ENCODE assay signal across 8 cellular contexts in genomic region chr5:150905312-150905683, GRCh38. TPM values are rescaled to one million over a fixed set of nuclear protein-coding genes. Genes with fewer than 3 reads are reported as not detected.
DNase-seq lines count a peak whose midpoint lies in the region; ATAC-seq and TF ChIP-seq lines count a peak whose summit lies in the region.

No MANE protein-coding gene starts in this region.

- H3K27ac Mint-ChIP-seq in naive thymus-derived CD8-positive, alpha-beta T cell: peak overlapping the region in 9 of 10 donors; percentile 79 to 99 (median 95)

- H3K27ac ChIP-seq in left ventricle myocardium inferior (replicated peaks): peak overlapping the region; percentile 83
- H3K27ac ChIP-seq in effector memory CD4-positive, alpha-beta T cell (ENCODE audit: insufficient read depth, low read length, poor library complexity, severe bottlenecking): no peak overlapping the region

- intact Hi-C loops in left ventricle myocardium inferior (cut with micrococcal nuclease) (no loop called here), Right ventricle myocardium superior (cut with DNase I) (no loop called here)

- H3K27me3 Mint-ChIP-seq in naive thymus-derived CD8-positive, alpha-beta T cell: peaks cover 11 to 26% (median 24%) of the 10 kb centered on the region in 5 donors

- H3K9me3 Mint-ChIP-seq in naive thymus-derived CD8-positive, alpha-beta T cell: peaks cover 25 to 91% (median 74%) of the 10 kb centered on the region in 9 donors

- H3K27me3 ChIP-seq in left ventricle myocardium inferior (ENCODE audit: low read depth): no peaks in the 10 kb centered on the region
- H3K27me3 ChIP-seq in effector memory CD4-positive, alpha-beta T cell (replicated peaks; ENCODE audit: control insufficient read depth, insufficient read depth, low read length, poor library complexity, severe bottlenecking): no peaks in the 10 kb centered on the region

- H3K4me3 Mint-ChIP-seq in naive thymus-derived CD8-positive, alpha-beta T cell: peak overlapping the region; percentile 74 to 96 (median 90)

- ATAC-seq in Right ventricle myocardium superior (ENCODE audit: poor library complexity) (no peak), GM18858 (IDR thresholded peaks at IDR 0.05; ENCODE audit: unreplicated experiment) (no peak), GM21619 (IDR thresholded peaks at IDR 0.05; ENCODE audit: unreplicated experiment) (no peak)
- ATAC-seq in naive thymus-derived CD8-positive, alpha-beta T cell: no peak

- peak overlapping the region; percentile 66 for H3K4me3 ChIP-seq in left ventricle myocardium inferior
- H3K4me3 ChIP-seq in effector memory CD4-positive, alpha-beta T cell (ENCODE audit: insufficient read depth, low read depth, low read length, poor library complexity, severe bottlenecking): peak overlapping the region; percentile 33

- peaks cover 40% of the 10 kb centered on the region for H3K36me3 ChIP-seq in left ventricle myocardium inferior
- H3K36me3 ChIP-seq in effector memory CD4-positive, alpha-beta T cell (ENCODE audit: control insufficient read depth, insufficient read depth, low read length): no peaks in the 10 kb centered on the region

- peaks cover 0 to 10% (median 2%) of the 10 kb centered on the region in 4 donors for H3K4me1 Mint-ChIP-seq in naive thymus-derived CD8-positive, alpha-beta T cell

- peaks cover 31 to 69% (median 53%) of the 10 kb centered on the region in 3 donors for H3K36me3 Mint-ChIP-seq in naive thymus-derived CD8-positive, alpha-beta T cell

- peaks cover 11% of the 10 kb centered on the region for H3K4me1 ChIP-seq in left ventricle myocardium inferior
- no peaks in the 10 kb centered on the region for H3K4me1 ChIP-seq in effector memory CD4-positive, alpha-beta T cell (ENCODE audit: control insufficient read depth, insufficient read depth, low read length, poor library complexity, severe bottlenecking)

- H3K9me3 ChIP-seq in left ventricle myocardium inferior (replicated peaks): peaks cover 100% of the 10 kb centered on the region
- H3K9me3 ChIP-seq in effector memory CD4-positive, alpha-beta T cell (ENCODE audit: control insufficient read depth, low read length): peaks cover 10% of the 10 kb centered on the region

- POLR2A ChIA-PET in naive thymus-derived CD8-positive, alpha-beta T cell (lab: Charles Lee): no interaction called here

- TF ChIP-seq CTCF in left ventricle myocardium inferior (IDR thresholded peaks at IDR 0.05; ENCODE audit: borderline replicate concordance): no peak

- DNase-seq in left ventricle myocardium inferior (no peak), Right ventricle myocardium superior (no peak), SKM-1 treated with dmso at 0.1 percent for 144 hours (lab: John Stamatoyannopoulos, UW; ENCODE audit: unreplicated experiment) (no peak), NCI-H1092 (lab: John Stamatoyannopoulos, UW) (no peak)
- no peak for DNase-seq in effector memory CD4-positive, alpha-beta T cell
- no peak for DNase-seq in naive thymus-derived CD8-positive, alpha-beta T cell

RNA-seq across cellular contexts. Expression of gene ZNF300, which starts 0.5 kb away (rescaled TPM):
- 1.1 TPM for total RNA-seq in left ventricle myocardium inferior
- total RNA-seq in Right ventricle myocardium superior: 0.54 TPM
- 1 to 10 TPM; 4.6 to 4.8 TPM for total RNA-seq in naive thymus-derived CD8-positive, alpha-beta T cell
- polyA plus RNA-seq in naive thymus-derived CD8-positive, alpha-beta T cell: under 1 TPM; 0.20 to 0.89 (median 0.39) TPM

RNA-seq across cellular contexts. Expression of gene IRGM, which starts 59.0 kb away (rescaled TPM):
- total RNA-seq in left ventricle myocardium inferior (not detected), Right ventricle myocardium superior (not detected)
- total RNA-seq in naive thymus-derived CD8-positive, alpha-beta T cell: 1 to 10 TPM; 2.2 to 2.8 TPM
- 1 to 10 TPM in 2 of 3 donors, under 1 TPM in 1; 0.43 to 2.4 (median 1.9) TPM for polyA plus RNA-seq in naive thymus-derived CD8-positive, alpha-beta T cell
